ENCODE assay signal across 8 cellular contexts in the genomic region with DNA sequence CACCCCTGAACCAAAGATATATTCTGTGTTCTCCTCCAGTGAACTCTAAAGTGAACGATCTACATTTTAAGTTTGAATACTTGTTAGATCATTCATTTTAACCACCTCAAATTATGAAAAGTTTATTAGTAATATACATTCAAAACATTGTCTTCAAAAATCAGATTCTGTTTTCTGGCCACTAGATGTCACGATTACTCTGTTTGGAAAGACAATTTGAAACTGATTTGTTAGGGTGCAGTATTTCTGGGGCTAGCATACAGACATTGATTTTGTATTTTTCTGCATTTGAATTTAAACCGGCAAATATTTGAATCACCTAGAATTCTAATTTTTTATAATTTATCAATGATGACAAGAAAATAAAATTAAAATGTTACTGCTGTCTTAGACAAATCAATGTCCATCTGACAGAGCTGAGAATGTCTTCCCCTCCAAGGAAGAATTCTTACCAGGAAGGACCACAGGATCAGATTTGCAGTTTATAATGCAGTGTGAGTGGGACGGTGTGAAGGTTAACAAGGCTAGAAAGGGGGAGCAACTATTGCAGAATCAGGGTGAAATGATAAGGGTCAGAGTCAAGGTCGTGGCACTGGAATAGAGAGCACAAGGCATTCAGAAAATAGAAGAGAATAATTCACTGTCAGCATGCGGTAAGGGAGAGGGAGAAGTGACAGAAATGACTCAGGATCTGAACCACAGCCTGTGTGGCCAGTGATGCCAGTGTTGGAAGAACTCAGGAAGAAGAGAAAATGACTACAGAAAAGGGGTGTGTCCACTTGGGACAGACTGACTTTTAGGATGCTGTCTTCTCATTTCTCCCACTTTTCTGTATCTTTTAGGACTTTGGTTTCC.
A peak's percentile ranks its signal among the peaks of the same experiment; 100 is the strongest.
DNase-seq lines count a peak whose midpoint lies in the region; ATAC-seq and TF ChIP-seq lines count a peak whose summit lies in the region.

No MANE protein-coding gene starts in this region.

- no peaks in the 10 kb centered on the region for H3K9me3 ChIP-seq in CD4-positive, alpha-beta memory T cell (ENCODE audit: control insufficient read depth in 1 of 2, low read length in 2 of 2)
- no peaks in the 10 kb centered on the region for H3K9me3 ChIP-seq in HEK293 (ENCODE audit: control insufficient read depth, insufficient read depth, low read depth, low read length)
- no peaks in the 10 kb centered on the region for H3K9me3 ChIP-seq in gastrocnemius medialis

- H3K27me3 Mint-ChIP-seq in CD4-positive, alpha-beta memory T cell = no peaks in the 10 kb centered on the region

- TF ChIP-seq CTCF in HEK293 (tag by site-specific recombination; IDR thresholded peaks at IDR 0.05) (no peak), gastrocnemius medialis (IDR thresholded peaks at IDR 0.05 in 4 of 5, conservative IDR thresholded peaks at IDR 0.05 in 1 of 5) (peak in 4 of 5 experiments; percentile 44 to 72 (median 65))

- H3K4me1 ChIP-seq in CD4-positive, alpha-beta memory T cell (ENCODE audit: insufficient read depth, low read length) = no peaks in the 10 kb centered on the region
- H3K4me1 ChIP-seq in HEK293 (ENCODE audit: control insufficient read depth, insufficient read depth, low read length) (no peaks in the 10 kb centered on the region), gastrocnemius medialis (no peaks in the 10 kb centered on the region)

- no peaks in the 10 kb centered on the region for H3K4me1 Mint-ChIP-seq in CD4-positive, alpha-beta memory T cell

- CTCF ChIA-PET in CD4-positive, alpha-beta memory T cell (lab: Charles Lee; ENCODE audit: partially characterized antibody) = interaction anchor here (1.0 to 1.5 kb wide), 2 partner anchors 30 to 1382 kb away, joined by 3 read pairs; no protein-coding TSS in a partner anchor
- CTCF ChIA-PET in HEK293 (lab: Yijun Ruan, JAX) = interaction anchor here (0.5 to 1.8 kb wide), 6 partner anchors 450 to 1286 kb away, joined by 3 to 11 read pairs (median 4); no protein-coding TSS in a partner anchor

- H3K27ac ChIP-seq in CD4-positive, alpha-beta memory T cell (ENCODE audit: low read depth, low read length) = no peak overlapping the region
- H3K27ac ChIP-seq in HEK293 (ENCODE audit: extremely low read depth, low read depth, low read length) = no peak overlapping the region
- no peak overlapping the region for H3K27ac ChIP-seq in gastrocnemius medialis

- in situ Hi-C loops in SK-MEL-5 (cut with HindIII; ENCODE audit: low pct_unique_long_range_greater_than_20kb, low sequenced_read_pairs) = no loop called here
- in situ Hi-C loops in gastrocnemius medialis (cut with MboI; ENCODE audit: low sequenced_read_pairs in 4 of 4) = loop anchor here in 2 of 4 donors (25.0 kb wide), 2 partner anchors 503 to 753 kb away; no protein-coding TSS in a partner anchor

- no peaks in the 10 kb centered on the region for H3K36me3 Mint-ChIP-seq in CD4-positive, alpha-beta memory T cell

- ATAC-seq in gastrocnemius medialis (peak in 1 of 2 donors; percentile 19), GM19452 (IDR thresholded peaks at IDR 0.05; ENCODE audit: unreplicated experiment) (no peak), HG03175 (IDR thresholded peaks at IDR 0.05; ENCODE audit: unreplicated experiment) (no peak)

- no peaks in the 10 kb centered on the region for H3K9me3 Mint-ChIP-seq in CD4-positive, alpha-beta memory T cell

- H3K4me3 ChIP-seq in CD4-positive, alpha-beta memory T cell (ENCODE audit: low read length in 2 of 2) = no peak overlapping the region
- no peak overlapping the region for H3K4me3 ChIP-seq in HEK293 (ENCODE audit: low read depth, low read length)
- no peak overlapping the region for H3K4me3 ChIP-seq in gastrocnemius medialis

- intact Hi-C loops in CD4-positive, alpha-beta memory T cell (cut with micrococcal nuclease) = loop anchor here (5.0 kb wide), 3 partner anchors 1308 to 1863 kb away; no protein-coding TSS in a partner anchor
- intact Hi-C loops in gastrocnemius medialis (cut with DNase I; ENCODE audit: low total_unique reads) = loop anchor here (5.0 to 10.0 kb wide), 3 partner anchors 301 to 741 kb away; partner anchors contain the start of gene DDX60L

- no peak for TF ChIP-seq POLR2A in gastrocnemius medialis (IDR thresholded peaks at IDR 0.05)

- H3K4me3 Mint-ChIP-seq in CD4-positive, alpha-beta memory T cell = no peak overlapping the region

- POLR2A ChIA-PET in CD4-positive, alpha-beta memory T cell (lab: Charles Lee; ENCODE audit: partially characterized antibody) = no interaction called here
- POLR2A ChIA-PET in HEK293 (lab: Yijun Ruan, JAX) = no interaction called here

- peak in 3 of 5 donors; percentile 10 to 15 (median 13) for DNase-seq in CD4-positive, alpha-beta memory T cell
- DNase-seq in SK-MEL-5 (ENCODE audit: low read depth, low spot score) = peak; percentile 54
- DNase-seq in fibroblast of the conjunctiva (ENCODE audit: low read depth) = peak; percentile 21
- DNase-seq in gastrocnemius medialis = no peak
- no peak for DNase-seq in stimulated activated CD8-positive, alpha-beta memory T cell treated with anti-CD3 and anti-CD28 coated beads, Interleukin-4, amount 100 ng/mL, for 48 hours

- no peak overlapping the region for H3K27ac Mint-ChIP-seq in CD4-positive, alpha-beta memory T cell

- H3K36me3 ChIP-seq in CD4-positive, alpha-beta memory T cell (ENCODE audit: insufficient read depth, low read length) = no peaks in the 10 kb centered on the region
- no peaks in the 10 kb centered on the region for H3K36me3 ChIP-seq in HEK293 (ENCODE audit: control insufficient read depth in 2 of 2, insufficient read depth in 1 of 2, low read length in 2 of 2)
- no peaks in the 10 kb centered on the region for H3K36me3 ChIP-seq in gastrocnemius medialis

- no peaks in the 10 kb centered on the region for H3K27me3 ChIP-seq in CD4-positive, alpha-beta memory T cell (ENCODE audit: insufficient read depth, low read length)
- no peaks in the 10 kb centered on the region for H3K27me3 ChIP-seq in gastrocnemius medialis

TF ChIP-seq in HEK293, 187 proteins besides CTCF, POLR2A, EP300 and RAD21:
- TF ChIP-seq, protein P1, sequence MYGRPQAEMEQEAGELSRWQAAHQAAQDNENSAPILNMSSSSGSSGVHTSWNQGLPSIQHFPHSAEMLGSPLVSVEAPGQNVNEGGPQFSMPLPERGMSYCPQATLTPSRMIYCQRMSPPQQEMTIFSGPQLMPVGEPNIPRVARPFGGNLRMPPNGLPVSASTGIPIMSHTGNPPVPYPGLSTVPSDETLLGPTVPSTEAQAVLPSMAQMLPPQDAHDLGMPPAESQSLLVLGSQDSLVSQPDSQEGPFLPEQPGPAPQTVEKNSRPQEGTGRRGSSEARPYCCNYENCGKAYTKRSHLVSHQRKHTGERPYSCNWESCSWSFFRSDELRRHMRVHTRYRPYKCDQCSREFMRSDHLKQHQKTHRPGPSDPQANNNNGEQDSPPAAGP (tag by site-specific recombination; IDR thresholded peaks at IDR 0.05) = no peak
- peak; percentile 21; the same call in 1 of the 2 replicates for TF ChIP-seq KLF9 (tag by site-specific recombination; IDR thresholded peaks at IDR 0.05; ENCODE audit: low read depth)
- peak; percentile 81 for TF ChIP-seq ZNF654 (tag by site-specific recombination; IDR thresholded peaks at IDR 0.05; ENCODE audit: low read depth)
TF ChIP-seq in HEK293: peak in this region for 2.

Comparison
In these comparisons a context has a peak if more than half of its experiments do, and no peak if none do; other contexts are left out.
1. DNase-seq: peak in CD4-positive, alpha-beta memory T cell (3 of 5), SK-MEL-5 (single experiment) and fibroblast of the conjunctiva (single experiment); none in gastrocnemius medialis (0 of 2) and stimulated activated CD8-positive, alpha-beta memory T cell treated with anti-CD3 and anti-CD28 coated beads, Interleukin-4, amount 100 ng/mL, for 48 hours (single experiment).